Comparison of ENCODE assay signal across 24 cellular contexts in the genomic region with DNA sequence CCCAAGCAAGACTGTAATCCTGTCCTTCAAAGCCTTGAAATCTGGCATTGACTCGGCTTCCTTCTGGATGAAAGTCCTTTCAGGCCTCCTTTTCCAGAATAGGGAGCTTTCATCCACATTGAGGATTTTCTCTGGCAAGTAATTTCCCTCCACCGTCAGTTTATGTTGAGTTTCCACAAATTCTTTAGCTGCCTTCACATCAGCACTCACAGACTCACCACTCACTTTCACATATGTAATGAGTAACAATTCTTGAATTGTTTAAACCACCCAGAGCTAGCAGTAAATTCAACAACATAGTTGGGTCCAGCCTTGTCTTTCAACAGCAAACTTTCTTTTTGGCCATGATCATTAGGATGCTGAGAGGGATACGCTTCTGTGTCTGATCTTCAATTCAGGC.
"Had no signal": no experiment of that assay in that cellular context is flagged by ENCODE, and none has a peak within 500 bp of the region (broad histone marks: within the 10 kb centered on the region; RNA-seq: fewer than 3 reads in every experiment).

No MANE protein-coding gene starts in this region.

- H3K36me3 Mint-ChIP-seq: mesothelial cell of epicardium had no signal

- H3K9me3 ChIP-seq: colonic mucosa, mucosa of descending colon had no signal

- H3K4me1 ChIP-seq: colonic mucosa, left lung had no signal

- H3K27ac ChIP-seq: colonic mucosa, epithelial cell of prostate, esophagus squamous epithelium, gastrocnemius medialis, heart right ventricle, left lung, lower lobe of right lung had no signal

- ATAC-seq: effector memory CD8-positive, alpha-beta T cell; esophagus mucosa; gastrocnemius medialis; heart right ventricle; left cardiac atrium; left lung; left ventricle myocardium superior; lower lobe of right lung; mucosa of descending colon had no signal

- DNase-seq: colonic mucosa; cortex of kidney; effector CD8-positive, alpha-beta T cell; effector memory CD8-positive, alpha-beta T cell; endodermal cell; erythroblast; esophagus squamous epithelium; foreskin fibroblast; foreskin melanocyte; gastrocnemius medialis; glutamatergic neuron; head of caudate nucleus; heart right ventricle; hippocampal formation; left cardiac atrium; left lung; left ventricle myocardium superior; lower lobe of right lung; mesenchymal stem cell; mucosa of descending colon had no signal

- H3K27me3 Mint-ChIP-seq: effector memory CD8-positive, alpha-beta T cell had no signal

- H3K4me3 ChIP-seq: colonic mucosa, esophagus squamous epithelium, gastrocnemius medialis, heart right ventricle, left lung, lower lobe of right lung, mucosa of descending colon had no signal

- H3K27me3 ChIP-seq: colonic mucosa, esophagus squamous epithelium, gastrocnemius medialis, heart right ventricle, left lung had no signal

- H3K27ac Mint-ChIP-seq: dendritic cell treated with granulocyte-macrophage colony-stimulating factor and Interleukin-4, amounts not matched to agents 40 ng/mL and 50 ng/mL, for 4 days; endodermal cell; mesothelial cell of epicardium had no signal

- H3K4me3 Mint-ChIP-seq: dendritic cell treated with granulocyte-macrophage colony-stimulating factor and Interleukin-4, amounts not matched to agents 40 ng/mL and 50 ng/mL, for 4 days; effector memory CD8-positive, alpha-beta T cell; endodermal cell; mesothelial cell of epicardium had no signal

- H3K4me1 Mint-ChIP-seq: endodermal cell had no signal

- H3K36me3 ChIP-seq: colonic mucosa, esophagus squamous epithelium, gastrocnemius medialis, heart right ventricle, left lung, lower lobe of right lung had no signal
